Comparison of ENCODE assay signal across 21 cellular contexts in genomic region chr12:23222801-23223200, GRCh38.
A peak's percentile ranks its signal among the peaks of the same experiment; 100 is the strongest.
DNase-seq lines count a peak whose midpoint lies in the region; ATAC-seq and TF ChIP-seq lines count a peak whose summit lies in the region.
"Had no signal": no experiment of that assay in that cellular context is flagged by ENCODE, and none has a peak within 500 bp of the region (broad histone marks: within the 10 kb centered on the region; RNA-seq: fewer than 3 reads in every experiment).

No MANE protein-coding gene starts in this region.

- H3K27me3 ChIP-seq in right atrium auricular region = no peaks in the 10 kb centered on the region
- H3K27me3 ChIP-seq: BE2C had no signal

- DNase-seq in Right ventricle myocardium superior (no peak), right atrium auricular region (ENCODE audit: low spot score) (no peak), SK-MEL-5 (ENCODE audit: low read depth, low spot score) (peak; percentile 56), myocyte (ENCODE audit: low read depth) (peak; percentile 35)
- no peak for DNase-seq in effector memory CD8-positive, alpha-beta T cell
- DNase-seq: 8988T; BE2C; CD8-positive, alpha-beta T cell; DMS79 treated with DMSO at 0.1 percent for 48 hours; Karpas-422; NCI-H187; NCI-H345; NCI-H526 treated with DMSO at 0.1 percent for 48 hours; PC-9; SK-N-SH had no signal

- H3K4me3 ChIP-seq in right atrium auricular region = no peak overlapping the region
- H3K4me3 ChIP-seq: GM12878, GM23338, PC-9 had no signal

- intact Hi-C loops in Right ventricle myocardium superior (cut with DNase I) = no loop called here

- no peak for TF ChIP-seq CTCF in right atrium auricular region (IDR thresholded peaks at IDR 0.05)

- H3K4me1 Mint-ChIP-seq in effector memory CD8-positive, alpha-beta T cell (ENCODE audit: low read depth in 2 of 2) = no peaks in the 10 kb centered on the region

- no peak overlapping the region for H3K4me3 Mint-ChIP-seq in effector memory CD8-positive, alpha-beta T cell
- H3K4me3 Mint-ChIP-seq: CD8-positive, alpha-beta T cell; GM23338 had no signal

- in situ Hi-C loops in SK-MEL-5 (cut with HindIII; ENCODE audit: low pct_unique_long_range_greater_than_20kb, low sequenced_read_pairs) = no loop called here

- H3K36me3 Mint-ChIP-seq in effector memory CD8-positive, alpha-beta T cell (ENCODE audit: insufficient read depth) = no peaks in the 10 kb centered on the region
- H3K36me3 Mint-ChIP-seq: CD8-positive, alpha-beta T cell had no signal

- peaks cover 5 to 9% of the 10 kb centered on the region in 2 donors for H3K27me3 Mint-ChIP-seq in effector memory CD8-positive, alpha-beta T cell

- H3K9me3 Mint-ChIP-seq in effector memory CD8-positive, alpha-beta T cell = no peaks in the 10 kb centered on the region
- H3K9me3 Mint-ChIP-seq: CD8-positive, alpha-beta T cell; GM23338 had no signal

- H3K27ac Mint-ChIP-seq in effector memory CD8-positive, alpha-beta T cell = no peak overlapping the region
- H3K27ac Mint-ChIP-seq: CD8-positive, alpha-beta T cell; GM23338 had no signal

- peaks cover 0 to 12% of the 10 kb centered on the region in 2 donors for H3K4me1 ChIP-seq in right atrium auricular region
- H3K4me1 ChIP-seq: BE2C had no signal

- ATAC-seq in Right ventricle myocardium superior (ENCODE audit: poor library complexity) = peak; percentile 77
- ATAC-seq in HG03439 (IDR thresholded peaks at IDR 0.05; ENCODE audit: unreplicated experiment) = peak; percentile 54
- no peak for ATAC-seq in HG03039 (IDR thresholded peaks at IDR 0.05; ENCODE audit: unreplicated experiment)
- no peak for ATAC-seq in effector memory CD8-positive, alpha-beta T cell (replicated peaks)
- ATAC-seq in HG03521 (IDR thresholded peaks at IDR 0.05; ENCODE audit: unreplicated experiment) = no peak
- ATAC-seq: CD8-positive, alpha-beta T cell; GM12878; GM23338; HCT116 had no signal

- H3K9me3 ChIP-seq in right atrium auricular region = no peaks in the 10 kb centered on the region
- H3K9me3 ChIP-seq: BE2C, SK-N-SH had no signal

- H3K36me3 ChIP-seq in right atrium auricular region = no peaks in the 10 kb centered on the region
- H3K36me3 ChIP-seq: BE2C had no signal

- H3K27ac ChIP-seq in right atrium auricular region = peak overlapping the region in 1 of 2 donors; percentile 39
- H3K27ac ChIP-seq: PC-9 had no signal

Comparison
In these comparisons a context has a peak if more than half of its experiments do, and no peak if none do; other contexts are left out.
1. ATAC-seq: peak in Right ventricle myocardium superior (single experiment) and HG03439 (single experiment); none in HG03039 (single experiment), effector memory CD8-positive, alpha-beta T cell (single experiment) and HG03521 (single experiment).
2. DNase-seq: peak in SK-MEL-5 (single experiment) and myocyte (single experiment); none in Right ventricle myocardium superior (single experiment), right atrium auricular region (single experiment) and effector memory CD8-positive, alpha-beta T cell (0 of 3).